Comparison of ENCODE assay signal across 8 cellular contexts in the genomic region with DNA sequence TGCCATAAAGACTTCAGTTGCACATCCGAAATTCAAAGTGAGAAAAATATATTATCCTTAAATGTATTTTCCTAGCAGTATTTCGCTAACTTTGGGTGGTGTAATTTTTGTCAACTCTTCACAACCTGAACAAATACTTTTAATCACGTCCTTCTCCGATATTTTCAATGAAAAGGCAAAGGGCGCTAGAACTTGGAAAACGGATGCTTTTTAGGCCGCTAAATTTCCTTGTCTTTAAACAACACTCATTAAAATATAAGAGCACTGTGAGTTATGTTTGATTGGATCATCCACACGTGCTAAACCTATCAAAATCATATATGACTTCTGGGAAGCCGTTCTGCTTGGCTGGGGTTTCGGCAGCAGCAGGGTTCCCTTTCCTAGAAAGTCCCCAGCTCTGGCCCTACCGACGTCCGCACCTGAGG. TPM values are rescaled to one million over a fixed set of nuclear protein-coding genes. Genes with fewer than 3 reads are reported as not detected.
A peak's percentile ranks its signal among the peaks of the same experiment; 100 is the strongest.
DNase-seq lines count a peak whose midpoint lies in the region; ATAC-seq and TF ChIP-seq lines count a peak whose summit lies in the region.

No MANE protein-coding gene starts in this region.

- 0 out of 2 replicates have a peak, but pooled peaks cover 14% of the 10 kb centered on the region for H3K9me3 ChIP-seq in HUES64 (ENCODE audit: insufficient read depth, low read depth, low read length)
- no peaks in the 10 kb centered on the region for H3K9me3 ChIP-seq in mononuclear cell (ENCODE audit: low read depth, low read length)

- intact Hi-C loops in head of caudate nucleus (cut with DNase I) = loop anchor here (5.0 to 10.0 kb wide), 2 partner anchors 229 to 322 kb away; a partner anchor contains a TSS

- TF ChIP-seq CTCF in AG10803 (conservative IDR thresholded peaks at IDR 0.05; ENCODE audit: low read length) = no peak
- no peak for TF ChIP-seq CTCF in brain microvascular endothelial cell (IDR thresholded peaks at IDR 0.05; ENCODE audit: low read depth, low read length, missing control alignments)

- H3K4me1 ChIP-seq in HUES64 (ENCODE audit: insufficient read depth, low read length) (peaks cover 9% of the 10 kb centered on the region), mononuclear cell (ENCODE audit: insufficient read depth, low read length) (peaks cover 29% of the 10 kb centered on the region)

- ATAC-seq in GM21717 (IDR thresholded peaks at IDR 0.05; ENCODE audit: unreplicated experiment) = no peak

- H3K27me3 ChIP-seq in HUES64 (ENCODE audit: insufficient read depth, low read length) = no peaks in the 10 kb centered on the region
- no peaks in the 10 kb centered on the region for H3K27me3 ChIP-seq in brain microvascular endothelial cell (replicated peaks)
- no peaks in the 10 kb centered on the region for H3K27me3 ChIP-seq in mononuclear cell (ENCODE audit: insufficient read depth, low read length)

- H3K4me3 ChIP-seq in AG10803 (ENCODE audit: low read length) (peak overlapping the region; percentile 77), HUES64 (ENCODE audit: low read length) (peak overlapping the region; percentile 94), brain microvascular endothelial cell (ENCODE audit: low read depth, low read length) (peak overlapping the region; percentile 85), mononuclear cell (ENCODE audit: low read length) (peak overlapping the region; percentile 74)

- no peak overlapping the region for H3K27ac ChIP-seq in HUES64 (ENCODE audit: low read depth, low read length)
- peak overlapping the region; percentile 76 for H3K27ac ChIP-seq in brain microvascular endothelial cell

- WGBS in HUES64 = 35% methylated on average over 12 of the region's 13 CpGs

- H3K36me3 ChIP-seq in HUES64 (ENCODE audit: insufficient read depth, low read length) (peaks cover 2% of the 10 kb centered on the region; the same call in 1 of the 2 replicates), brain microvascular endothelial cell (replicated peaks) (no peaks in the 10 kb centered on the region)

- in situ Hi-C loops in brain microvascular endothelial cell (cut with HindIII; ENCODE audit: low pct_ligation_motif_present, low sequenced_read_pairs) = no loop called here

- DNase-seq in AG10803 (ENCODE audit: low read depth) (no peak), brain microvascular endothelial cell (no peak), head of caudate nucleus (no peak)
- DNase-seq in activated effector memory CD4-positive, alpha-beta T cell treated with Interleukin-2 at 50 U/mL for 16 hours = no peak
- DNase-seq in stimulated activated CD4-positive, alpha-beta T cell treated with anti-CD3 and anti-CD28 coated beads, Interleukin-12 subunit alpha, Interleukin-12 subunit beta, amount 100 ng/mL, for 4 hours = no peak

- H3K9ac ChIP-seq in HUES64 (ENCODE audit: low read depth, low read length) = peak overlapping the region; percentile 18

RNA-seq across cellular contexts. Expression of a gene that starts 0.5 kb away (rescaled TPM):
- polyA plus RNA-seq in HUES64 (2013, experiment 1 of 2) = 12.7 TPM
- polyA plus RNA-seq in HUES64 (2013, experiment 2 of 2) = 15.2 TPM
- 21.7 TPM for total RNA-seq in mononuclear cell
